In genomic region chr1:4312024-4312423, GRCh38 we compare ENCODE assay signal across 23 cellular contexts.
"Had no signal": no experiment of that assay in that cellular context is flagged by ENCODE, and none has a peak within 500 bp of the region (broad histone marks: within the 10 kb centered on the region; RNA-seq: fewer than 3 reads in every experiment).

No MANE protein-coding gene starts in this region.

- H3K27ac Mint-ChIP-seq: activated CD4-positive, alpha-beta T cell treated with anti-CD3 and anti-CD28 coated beads for 36 hours; activated CD8-positive, alpha-beta T cell treated with anti-CD3 and anti-CD28 coated beads, Interleukin-2, amount 10 ng/mL, durations not matched to agents 7 days and 5 days; activated naive CD4-positive, alpha-beta T cell treated with anti-CD3 and anti-CD28 coated beads, Interleukin-2, amount 50 U/mL, for 72 hours; brain had no signal

- H3K4me2 ChIP-seq: PC-9 had no signal

- H2AFZ ChIP-seq: PC-9 had no signal

- H3K27ac ChIP-seq: cardiac muscle cell, PC-9, WERI-Rb-1 had no signal

- H3K9me3 ChIP-seq: MG63 had no signal

- H3K36me3 ChIP-seq: cardiac muscle cell, MG63, WERI-Rb-1 had no signal

- ATAC-seq: activated CD4-positive, alpha-beta T cell treated with anti-CD3 and anti-CD28 coated beads for 36 hours; activated CD8-positive, alpha-beta T cell treated with anti-CD3 and anti-CD28 coated beads, Interleukin-2, amount 10 ng/mL, durations not matched to agents 7 days and 5 days; activated naive CD4-positive, alpha-beta T cell treated with anti-CD3 and anti-CD28 coated beads, Interleukin-2, amount 50 U/mL, for 72 hours had no signal

- DNase-seq: activated CD4-positive, alpha-beta T cell treated with anti-CD3 and anti-CD28 coated beads for 36 hours; activated CD4-positive, alpha-beta T cell treated with anti-CD3 and anti-CD28 coated beads, Interleukin-2, amount 50 U/mL, for 4 hours; activated CD8-positive, alpha-beta memory T cell treated with anti-CD3 and anti-CD28 coated beads, Interleukin-2, amount 50 U/mL, for 48 hours; activated CD8-positive, alpha-beta T cell treated with anti-CD3 and anti-CD28 coated beads, Interleukin-2, amount 10 ng/mL, durations not matched to agents 7 days and 5 days; activated naive CD4-positive, alpha-beta T cell treated with Interleukin-2 at 50 U/mL for 16 hours; activated T-cell treated with anti-CD3 and anti-CD28 coated beads, Interleukin-2, amount 50 U/mL, for 1 hour; amygdala; cerebellar nuclear complex; MG63; NCI-H1092 treated with DMSO at 0.1 percent for 48 hours; NCI-H1417 treated with DMSO at 0.1 percent for 48 hours; NCI-H1694; NCI-H2029; NCI-H345; NCI-H510A; NCI-H69; PC-9; SHP77 treated with DMSO at 0.1 percent for 48 hours; T-helper 1 cell; WERI-Rb-1 had no signal

- H3K4me1 Mint-ChIP-seq: activated CD4-positive, alpha-beta T cell treated with anti-CD3 and anti-CD28 coated beads for 36 hours; brain had no signal

- H3K27me3 ChIP-seq: cardiac muscle cell, MG63 had no signal

- H3K4me3 ChIP-seq: cardiac muscle cell, MG63, PC-9 had no signal

- H3K4me3 Mint-ChIP-seq: activated CD4-positive, alpha-beta T cell treated with anti-CD3 and anti-CD28 coated beads for 36 hours; activated CD8-positive, alpha-beta T cell treated with anti-CD3 and anti-CD28 coated beads, Interleukin-2, amount 10 ng/mL, durations not matched to agents 7 days and 5 days; brain had no signal
